8 cellular contexts compared by ENCODE assay signal in the genomic region with DNA sequence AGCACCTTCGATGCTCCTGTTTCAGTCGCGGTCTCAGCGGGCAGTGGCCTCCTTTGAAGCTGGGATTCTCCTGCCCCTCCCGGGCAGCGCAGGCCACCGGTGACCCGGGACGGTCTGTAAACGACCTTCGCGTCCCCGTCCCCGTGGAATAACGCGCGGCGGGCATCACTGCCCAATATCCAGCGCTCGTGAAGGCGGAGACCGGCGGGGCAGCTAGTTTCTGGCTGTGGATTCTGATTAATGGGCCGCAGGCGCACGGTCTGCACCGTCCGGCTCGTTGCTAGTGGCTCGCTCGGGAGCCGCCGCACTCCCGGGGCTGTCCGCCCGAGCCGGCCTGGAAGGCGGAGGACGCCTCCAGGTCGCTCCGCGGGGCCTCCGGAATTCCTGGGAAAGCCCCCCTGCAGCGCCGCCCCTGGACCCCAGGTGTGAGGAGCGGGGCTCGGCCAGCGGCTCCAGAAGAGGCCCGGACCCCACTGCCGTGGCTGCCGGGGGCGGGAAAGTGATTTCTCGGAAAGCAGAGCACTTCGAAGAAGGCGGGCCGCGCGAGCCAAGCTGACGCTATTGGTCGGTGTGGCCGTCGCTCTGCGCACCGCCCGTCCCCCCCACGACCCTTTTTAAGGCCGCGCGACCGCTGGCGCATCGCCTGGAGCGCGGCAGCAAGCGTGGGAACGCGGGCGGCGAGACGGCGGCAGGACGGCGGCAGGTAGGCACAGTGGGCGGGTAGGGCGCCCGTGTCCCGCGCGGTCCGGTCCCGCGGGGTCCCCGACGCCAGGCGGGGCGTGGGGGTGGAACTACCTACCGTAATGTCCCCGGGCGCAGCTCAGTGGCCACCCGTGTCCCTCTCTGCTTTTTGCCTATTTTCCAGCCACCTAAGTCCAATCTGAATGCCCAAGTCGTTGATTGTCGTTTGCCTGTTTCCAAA. TPM values are rescaled to one million over a fixed set of nuclear protein-coding genes. Genes with fewer than 3 reads are reported as not detected.
DNase-seq lines count a peak whose midpoint lies in the region; ATAC-seq, FAIRE-seq and TF ChIP-seq lines count a peak whose summit lies in the region.

A gene with protein sequence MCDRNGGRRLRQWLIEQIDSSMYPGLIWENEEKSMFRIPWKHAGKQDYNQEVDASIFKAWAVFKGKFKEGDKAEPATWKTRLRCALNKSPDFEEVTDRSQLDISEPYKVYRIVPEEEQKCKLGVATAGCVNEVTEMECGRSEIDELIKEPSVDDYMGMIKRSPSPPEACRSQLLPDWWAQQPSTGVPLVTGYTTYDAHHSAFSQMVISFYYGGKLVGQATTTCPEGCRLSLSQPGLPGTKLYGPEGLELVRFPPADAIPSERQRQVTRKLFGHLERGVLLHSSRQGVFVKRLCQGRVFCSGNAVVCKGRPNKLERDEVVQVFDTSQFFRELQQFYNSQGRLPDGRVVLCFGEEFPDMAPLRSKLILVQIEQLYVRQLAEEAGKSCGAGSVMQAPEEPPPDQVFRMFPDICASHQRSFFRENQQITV (plus strand): TSS at position 642 of the 922 bp plus-strand sequence. CDS start 3,854 bp downstream, outside the sequence.

- H3K4me1 ChIP-seq in A549, result no peaks in the 10 kb centered on the region
- peaks cover 52% of the 10 kb centered on the region for H3K4me1 ChIP-seq in Karpas-422 (ENCODE audit: low read length)
- peaks cover 0 to 31% (median 3%) of the 10 kb centered on the region in 3 donors for H3K4me1 ChIP-seq in esophagus squamous epithelium

- CTCF ChIA-PET in A549 (lab: Yijun Ruan, JAX), result interaction anchor here (2.0 kb wide), 1 partner anchor 77 kb away, joined by 11 read pairs; no protein-coding TSS in a partner anchor

- H3K27me3 ChIP-seq in Karpas-422 (ENCODE audit: low read length) (no peaks in the 10 kb centered on the region), esophagus squamous epithelium (peaks cover 0 to 100% (median 4%) of the 10 kb centered on the region in 4 donors)

- H3K27ac ChIP-seq in A549 (peak within 1 kb of the TSS; percentile 34 to 75; a peak in 3 of 6 replicates), Karpas-422 (ENCODE audit: low read length) (peak within 1 kb of the TSS; percentile 99), esophagus squamous epithelium (peak within 1 kb of the TSS; percentile 46 to 80 (median 65))

- intact Hi-C loops in esophagus squamous epithelium (cut with DNase I), result no loop called here

- 54% methylated on average over 78 of the region's 102 CpGs for WGBS in A549 (ENCODE audit: missing lambda C conversion rate)
- 3 to 13% methylated on average over 12 to 35 of the region's 102 CpGs for WGBS in esophagus squamous epithelium, 2 donors

- no peak for TF ChIP-seq CTCF in A549 (IDR thresholded peaks at IDR 0.05)
- TF ChIP-seq CTCF in esophagus squamous epithelium (IDR thresholded peaks at IDR 0.05), result no peak
- TF ChIP-seq CTCF in nephron progenitor cell (IDR thresholded peaks at IDR 0.05), result no peak

- no peaks in the 10 kb centered on the region for H3K9me3 Mint-ChIP-seq in nephron progenitor cell
- H3K9me3 Mint-ChIP-seq in stimulated activated naive CD8-positive, alpha-beta T cell treated with anti-CD3 and anti-CD28 coated beads, Interleukin-15, Interleukin-2, amounts not matched to agents 100 ng/mL and 50 ng/mL, for 24 hours, result no peaks in the 10 kb centered on the region

- ATAC-seq in A549, result peak; percentile 70 to 84; a peak in 5 of 6 replicates

- H3K9me2 ChIP-seq in Karpas-422 (replicated peaks; ENCODE audit: insufficient read depth, low read length), result no peaks in the 10 kb centered on the region

- H3K36me3 ChIP-seq in Karpas-422 (ENCODE audit: insufficient read depth, low read length) (peaks cover 28% of the 10 kb centered on the region), esophagus squamous epithelium (no peaks in the 10 kb centered on the region)

- DNase-seq in A549 (ENCODE audit: low read depth in 1 of 2, low spot score in 1 of 2), result peak in 1 of 2 experiments; percentile 34
- DNase-seq in GM19240 (ENCODE audit: insufficient read length, low spot score), result peak; percentile 41
- DNase-seq in Karpas-422, result peak; percentile 96
- peak; percentile 55 for DNase-seq in activated T-cell treated with anti-CD3 and anti-CD28 coated beads for 1 hour (ENCODE audit: low read depth)
- no peak for DNase-seq in esophagus squamous epithelium (lab: John Stamatoyannopoulos, UW)
- peak; percentile 80 for DNase-seq in nephron progenitor cell
- no peak for DNase-seq in NCI-H146 treated with DMSO at 0.1 percent for 48 hours (lab: John Stamatoyannopoulos, UW; ENCODE audit: unreplicated experiment)

- no peaks in the 10 kb centered on the region for H3K9me3 ChIP-seq in A549
- H3K9me3 ChIP-seq in Karpas-422 (ENCODE audit: low read length), result no peaks in the 10 kb centered on the region
- H3K9me3 ChIP-seq in esophagus squamous epithelium, result no peaks in the 10 kb centered on the region

- POLR2A ChIA-PET in A549 (lab: Yijun Ruan, JAX), result no interaction called here

- H3K4me3 ChIP-seq in A549 (peak within 1 kb of the TSS; percentile 41), Karpas-422 (ENCODE audit: low read length) (peak within 1 kb of the TSS; percentile 81), esophagus squamous epithelium (peak within 1 kb of the TSS; percentile 33 to 80 (median 54))

- no peak for TF ChIP-seq EP300 in A549 (IDR thresholded peaks at IDR 0.05)

- FAIRE-seq in A549 (lab: Jason Lieb, UNC), result no peak

- peak within 1 kb of the TSS; percentile 19; the same call in 1 of the 2 replicates for H2AFZ ChIP-seq in Karpas-422 (ENCODE audit: low read length)

- H3K4me2 ChIP-seq in A549 (peak within 1 kb of the TSS; percentile 61), Karpas-422 (ENCODE audit: low read depth, low read length, poor library complexity, severe bottlenecking) (peak within 1 kb of the TSS; percentile 93)

- H3K27me3 Mint-ChIP-seq in nephron progenitor cell (ENCODE audit: low read depth, poor library complexity), result peaks cover 95% of the 10 kb centered on the region
- no peaks in the 10 kb centered on the region for H3K27me3 Mint-ChIP-seq in stimulated activated naive CD8-positive, alpha-beta T cell treated with anti-CD3 and anti-CD28 coated beads, Interleukin-15, Interleukin-2, amounts not matched to agents 100 ng/mL and 50 ng/mL, for 24 hours

- TF ChIP-seq POLR2A in A549 (IDR thresholded peaks at IDR 0.05; ENCODE audit: low read length) (no peak), esophagus squamous epithelium (IDR thresholded peaks at IDR 0.05) (peak in 2 of 4 donors; percentile 70 to 84)

- no peaks in the 10 kb centered on the region for H3K36me3 Mint-ChIP-seq in nephron progenitor cell (ENCODE audit: low read depth)
- H3K36me3 Mint-ChIP-seq in stimulated activated naive CD8-positive, alpha-beta T cell treated with anti-CD3 and anti-CD28 coated beads, Interleukin-15, Interleukin-2, amounts not matched to agents 100 ng/mL and 50 ng/mL, for 24 hours (ENCODE audit: low read depth), result peaks cover 46% of the 10 kb centered on the region

- peaks cover 48% of the 10 kb centered on the region for H3K79me2 ChIP-seq in Karpas-422 (ENCODE audit: low read length)

- H4K20me1 ChIP-seq in Karpas-422 (ENCODE audit: insufficient read depth, low read depth, low read length), result peaks cover 37% of the 10 kb centered on the region

- peak within 1 kb of the TSS; percentile 91 for H3K9ac ChIP-seq in Karpas-422 (ENCODE audit: low read length)

- H3K4me3 Mint-ChIP-seq in nephron progenitor cell, result peak within 1 kb of the TSS; percentile 77
- H3K4me3 Mint-ChIP-seq in stimulated activated naive CD8-positive, alpha-beta T cell treated with anti-CD3 and anti-CD28 coated beads, Interleukin-15, Interleukin-2, amounts not matched to agents 100 ng/mL and 50 ng/mL, for 24 hours, result peak within 1 kb of the TSS; percentile 92

- H3K27ac Mint-ChIP-seq in nephron progenitor cell, result no peak within 1 kb of the TSS
- H3K27ac Mint-ChIP-seq in stimulated activated naive CD8-positive, alpha-beta T cell treated with anti-CD3 and anti-CD28 coated beads, Interleukin-15, Interleukin-2, amounts not matched to agents 100 ng/mL and 50 ng/mL, for 24 hours, result peak within 1 kb of the TSS; percentile 93

- H3K4me1 Mint-ChIP-seq in nephron progenitor cell, result peaks cover 25% of the 10 kb centered on the region
- peaks cover 56% of the 10 kb centered on the region for H3K4me1 Mint-ChIP-seq in stimulated activated naive CD8-positive, alpha-beta T cell treated with anti-CD3 and anti-CD28 coated beads, Interleukin-15, Interleukin-2, amounts not matched to agents 100 ng/mL and 50 ng/mL, for 24 hours (ENCODE audit: low read depth)

- no peak for TF ChIP-seq RAD21 in A549 (conservative IDR thresholded peaks at IDR 0.05 in 1 of 2, IDR thresholded peaks at IDR 0.05 in 1 of 2)

TF ChIP-seq in A549, 52 proteins besides CTCF, POLR2A, EP300 and RAD21:
- TF ChIP-seq CBX8 (IDR thresholded peaks at IDR 0.05) (no peak), EHF (CRISPR knock-in tag; IDR thresholded peaks at IDR 0.05) (no peak), E2F6 (IDR thresholded peaks at IDR 0.05; ENCODE audit: borderline replicate concordance, low read depth) (0 out of 2 replicates have a peak, but pooled peaks have one; percentile 34), PBX3 (IDR thresholded peaks at IDR 0.05) (peak; percentile 82)

RNA-seq across cellular contexts. Expression of the gene that starts here (rescaled TPM):
- polyA plus RNA-seq in A549 (2011; rRNA removed) (0.16 and 0.22 TPM in 2 replicates), A549 (2017; fragmentation: RNase III; extraction: RNeasy Plus Mini Kit Qiagen cat#74134 plus additional on column Dnase treatment) (0.18 to 0.42 TPM (median 0.40 TPM) in 3 replicates)
- 0.09 and 0.16 TPM in 2 replicates for polyA plus RNA-seq in A549 (2012; cell fraction: cytosol; rRNA removed)
- polyA plus RNA-seq in A549 (2012; cell fraction: nucleus; rRNA removed), result 0.40 and 0.50 TPM in 2 replicates
- not detected in 2 replicates for polyA minus RNA-seq in A549 (2011; rRNA and poly(A)+ RNA removed)
- 285 and 592 TPM in 2 replicates for total RNA-seq in Karpas-422 (2014; rRNA removed; shearing (Covaris generic); ENCODE audit: low replicate concordance)
- 10 to 100 TPM in 1 of 4 donors, 1 to 10 TPM in 2, not detected in 1; 1.4 to 13.0 (median 8.8) TPM for total RNA-seq in esophagus squamous epithelium

Comparison
In these comparisons a context has a peak if more than half of its experiments do, and no peak if none do; other contexts are left out.
1. RNA of the gene that starts here (total RNA-seq): 285 to 592 TPM in Karpas-422; 1.4 to 13.0 TPM in esophagus squamous epithelium; every median in the first group is over 10 times any median in the second.
2. Peak in ATAC-seq, H3K4me3 ChIP-seq, H3K27ac ChIP-seq and H3K4me2 ChIP-seq in A549; RNA of the gene not detected or under 1 TPM.
3. DNase-seq: peak in GM19240 (single experiment), Karpas-422 (single experiment), activated T-cell treated with anti-CD3 and anti-CD28 coated beads for 1 hour (single experiment) and nephron progenitor cell (single experiment); none in esophagus squamous epithelium (single experiment) and NCI-H146 treated with DMSO at 0.1 percent for 48 hours (single experiment).
4. Peak in every context shown above with its lines, with median percentiles within 50 percentile points of each other: H3K27ac ChIP-seq and H3K4me3 ChIP-seq.